In the genomic region with DNA sequence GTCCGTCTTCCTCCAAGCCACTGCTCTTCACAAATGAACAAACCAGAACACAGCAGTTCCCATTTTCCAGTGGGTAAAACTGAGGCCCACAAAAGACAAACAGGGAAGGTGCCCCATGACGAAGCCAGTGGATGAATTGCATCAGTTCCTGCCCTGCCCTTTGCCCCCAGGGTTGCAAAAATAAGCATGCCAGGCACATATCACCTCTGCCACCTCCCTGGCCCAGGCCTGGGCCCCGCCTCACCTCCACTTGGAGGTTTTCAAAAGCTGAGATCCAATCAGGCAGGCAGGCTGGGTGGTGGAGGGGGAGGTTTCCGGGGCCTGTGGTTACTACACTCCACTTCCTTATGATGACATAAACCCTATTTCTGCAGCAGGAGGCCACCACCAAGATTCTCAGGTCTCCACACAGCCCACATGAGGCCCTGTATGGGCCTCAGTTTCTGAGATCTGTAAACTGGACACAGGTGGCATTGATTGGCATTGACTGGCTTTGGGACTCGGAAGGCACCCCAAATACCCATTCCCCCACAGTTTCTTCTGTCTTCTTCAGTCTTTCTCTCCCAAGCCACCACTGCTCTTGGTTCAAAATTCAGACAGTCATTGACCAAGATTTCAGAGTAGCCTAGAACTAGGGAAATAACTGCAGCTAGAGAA, we compare ENCODE assay signal across 8 cellular contexts. TPM values are rescaled to one million over a fixed set of nuclear protein-coding genes. Genes with fewer than 3 reads are reported as not detected.
DNase-seq lines count a peak whose midpoint lies in the region; ATAC-seq and TF ChIP-seq lines count a peak whose summit lies in the region.

No MANE protein-coding gene starts in this region.

- TF ChIP-seq POLR2A in GM15510 (IDR thresholded peaks at IDR 0.05; ENCODE audit: borderline replicate concordance, extremely low read depth, insufficient read length) = peak; percentile 58

- H3K27ac Mint-ChIP-seq in effector memory CD8-positive, alpha-beta T cell = peak overlapping the region; percentile 97 to 98

- peaks cover 69 to 81% of the 10 kb centered on the region in 2 donors for H3K4me1 Mint-ChIP-seq in effector memory CD8-positive, alpha-beta T cell (ENCODE audit: low read depth in 2 of 2)

- H3K36me3 Mint-ChIP-seq in effector memory CD8-positive, alpha-beta T cell (ENCODE audit: insufficient read depth) = peaks cover 20% of the 10 kb centered on the region

- H3K9me3 Mint-ChIP-seq in effector memory CD8-positive, alpha-beta T cell = no peaks in the 10 kb centered on the region

- DNase-seq in NCI-H2029 treated with DMSO at 0.1 percent for 48 hours (lab: John Stamatoyannopoulos, UW) (peak; percentile 64), renal cortical epithelial cell (ENCODE audit: low read depth) (peak; percentile 72), epidermal melanocyte (ENCODE audit: insufficient read length, low spot score) (no peak), globus pallidus (ENCODE audit: low spot score) (no peak)
- DNase-seq in activated CD4-positive, alpha-beta T cell treated with anti-CD3 and anti-CD28 coated beads, Interleukin-2, amount 50 U/mL, for 48 hours = peak; percentile 89 to 92
- peak; percentile 83 to 84 (median 83) for DNase-seq in effector memory CD8-positive, alpha-beta T cell

- H3K4me3 Mint-ChIP-seq in effector memory CD8-positive, alpha-beta T cell = peak overlapping the region; percentile 97 to 99

- H3K27me3 Mint-ChIP-seq in effector memory CD8-positive, alpha-beta T cell = no peaks in the 10 kb centered on the region

- peak; percentile 60 for ATAC-seq in HG02759 (IDR thresholded peaks at IDR 0.05; ENCODE audit: unreplicated experiment)
- ATAC-seq in effector memory CD8-positive, alpha-beta T cell (replicated peaks) = peak; percentile 77

RNA-seq across cellular contexts. Expression of a gene that starts 4.1 kb away (rescaled TPM):
- 1.3 and 1.4 TPM in 2 replicates for total RNA-seq in renal cortical epithelial cell

Comparison
In these comparisons a context has a peak if more than half of its experiments do, and no peak if none do; other contexts are left out.
1. DNase-seq: peak in NCI-H2029 treated with DMSO at 0.1 percent for 48 hours (single experiment), activated CD4-positive, alpha-beta T cell treated with anti-CD3 and anti-CD28 coated beads, Interleukin-2, amount 50 U/mL, for 48 hours (2 of 2), effector memory CD8-positive, alpha-beta T cell (3 of 3) and renal cortical epithelial cell (single experiment); none in epidermal melanocyte (single experiment) and globus pallidus (single experiment).